Comparison of ENCODE assay signal across 8 cellular contexts in genomic region chr9:131738838-131739191, GRCh38. TPM values are rescaled to one million over a fixed set of nuclear protein-coding genes. Genes with fewer than 3 reads are reported as not detected.
DNase-seq lines count a peak whose midpoint lies in the region; ATAC-seq and TF ChIP-seq lines count a peak whose summit lies in the region.

No MANE protein-coding gene starts in this region.

- H3K4me3 Mint-ChIP-seq in Calu3 (ENCODE audit: low read depth, unreplicated experiment) = peak overlapping the region; percentile 78

- H3K27ac ChIP-seq in KMS-11 (peak overlapping the region; percentile 75), mucosa of rectum (ENCODE audit: low read depth in 2 of 2, low read length in 2 of 2) (peak overlapping the region; percentile 82 to 83)

- CTCF ChIA-PET in Calu3 (lab: Charles Lee) = interaction anchor here (0.5 to 1.2 kb wide), 3 partner anchors 147 to 517 kb away, joined by 3 to 4 read pairs (median 4); no protein-coding TSS in a partner anchor

- H3K27me3 ChIP-seq in KMS-11 (ENCODE audit: insufficient read depth, low read depth) (no peaks in the 10 kb centered on the region), mucosa of rectum (ENCODE audit: control insufficient read depth in 2 of 2, insufficient read depth in 2 of 2, low read length in 2 of 2) (no peaks in the 10 kb centered on the region)

- no peaks in the 10 kb centered on the region for H4K20me1 ChIP-seq in KMS-11 (ENCODE audit: insufficient read depth)

- peaks cover 24% of the 10 kb centered on the region for H3K36me3 Mint-ChIP-seq in Calu3 (ENCODE audit: insufficient read depth, unreplicated experiment)

- DNase-seq in Calu3 = peak; percentile 11
- DNase-seq in cardiac fibroblast (ENCODE audit: low read depth in 2 of 2) = no peak
- DNase-seq in mesenteric fat pad (ENCODE audit: low spot score) = no peak
- DNase-seq in stimulated activated CD4-positive, alpha-beta T cell treated with anti-CD3 and anti-CD28 coated beads, Interleukin-2, amount 100 ng/mL, for 48 hours = no peak

- no peaks in the 10 kb centered on the region for H3K27me3 Mint-ChIP-seq in Calu3 (ENCODE audit: unreplicated experiment)

- H3K9ac ChIP-seq in KMS-11 (peak overlapping the region; percentile 77; the same call in 1 of the 2 replicates), mucosa of rectum (ENCODE audit: low read depth in 1 of 2, low read length in 2 of 2) (peak overlapping the region; percentile 80 to 87)

- TF ChIP-seq CTCF in Calu3 (IDR thresholded peaks at IDR 0.05; ENCODE audit: unreplicated experiment) = no peak
- TF ChIP-seq CTCF in KMS-11 (conservative IDR thresholded peaks at IDR 0.05; ENCODE audit: low read depth, low read length) = no peak
- no peak for TF ChIP-seq CTCF in cardiac fibroblast (IDR thresholded peaks at IDR 0.05; ENCODE audit: low read depth, low read length)

- no peaks in the 10 kb centered on the region for H3K9me3 Mint-ChIP-seq in Calu3 (ENCODE audit: low read depth, unreplicated experiment)

- H3K4me1 Mint-ChIP-seq in Calu3 (ENCODE audit: low read depth, unreplicated experiment) = peaks cover 41% of the 10 kb centered on the region

- no peak overlapping the region for H3K27ac Mint-ChIP-seq in Calu3 (ENCODE audit: unreplicated experiment)

- H3K79me2 ChIP-seq in KMS-11 (ENCODE audit: insufficient read depth, low read depth) = peaks cover 55% of the 10 kb centered on the region

- H3K4me3 ChIP-seq in KMS-11 (IDR thresholded peaks at IDR 0.05; ENCODE audit: insufficient read depth, low read depth, low read length) = no peak overlapping the region
- H3K4me3 ChIP-seq in cardiac fibroblast (replicated peaks in 1 of 2; ENCODE audit: low read depth in 2 of 2, low read length in 2 of 2) = peak overlapping the region; percentile 58 to 67
- peak overlapping the region; percentile 79 to 93 for H3K4me3 ChIP-seq in mucosa of rectum (ENCODE audit: low read length in 2 of 2)

- ATAC-seq in GM21737 (IDR thresholded peaks at IDR 0.05; ENCODE audit: unreplicated experiment) = no peak
- no peak for ATAC-seq in HG03342 (IDR thresholded peaks at IDR 0.05; ENCODE audit: unreplicated experiment)

- peak overlapping the region; percentile 62 for H3K4me2 ChIP-seq in KMS-11

- no peaks in the 10 kb centered on the region for H3K9me3 ChIP-seq in mucosa of rectum (ENCODE audit: control insufficient read depth in 2 of 2, low read length in 2 of 2)

- H3K36me3 ChIP-seq in KMS-11 (ENCODE audit: insufficient read depth) (no peaks in the 10 kb centered on the region), mucosa of rectum (ENCODE audit: control insufficient read depth in 2 of 2, insufficient read depth in 2 of 2, low read length in 2 of 2) (no peaks in the 10 kb centered on the region)

- peak overlapping the region; percentile 11; the same call in 1 of the 2 replicates for H2AFZ ChIP-seq in KMS-11 (ENCODE audit: low read depth)

- no TSS peak for BruUV-seq in Calu3 (replicated peaks; lab: Mats Ljungman, UMichigan)

- H3K4me1 ChIP-seq in KMS-11 (ENCODE audit: low read depth, poor library complexity, severe bottlenecking) (peaks cover 50% of the 10 kb centered on the region), mucosa of rectum (ENCODE audit: control insufficient read depth in 2 of 2, insufficient read depth in 2 of 2, low read length in 2 of 2) (peaks cover 43 to 46% of the 10 kb centered on the region in 2 donors)

- intact Hi-C loops in Calu3 (cut with micrococcal nuclease; ENCODE audit: unreplicated experiment) = loop anchor here (10.0 kb wide), 1 partner anchor 84 kb away; no protein-coding TSS in a partner anchor

RNA-seq across cellular contexts. Expression of gene RAPGEF1, which starts 1.1 kb away (rescaled TPM):
- 32.5 and 33.4 TPM in 2 replicates for total RNA-seq in Calu3 (2022)
- 106 TPM for total RNA-seq in mesenteric fat pad
